11 cellular contexts compared by ENCODE assay signal in genomic region chr4:137310593-137311490, GRCh38.
A peak's percentile ranks its signal among the peaks of the same experiment; 100 is the strongest.
DNase-seq lines count a peak whose midpoint lies in the region; ATAC-seq and TF ChIP-seq lines count a peak whose summit lies in the region.
"Had no signal": no experiment of that assay in that cellular context is flagged by ENCODE, and none has a peak within 500 bp of the region (broad histone marks: within the 10 kb centered on the region; RNA-seq: fewer than 3 reads in every experiment).

No MANE protein-coding gene starts in this region.

- peak overlapping the region; percentile 7 for H3K4me2 ChIP-seq in hepatocyte

- intact Hi-C loops in Right ventricle myocardium superior (cut with DNase I), result no loop called here
- intact Hi-C loops in cardiac septum (cut with DNase I), result no loop called here

- no peaks in the 10 kb centered on the region for H3K79me2 ChIP-seq in hepatocyte

- H3K27ac ChIP-seq in hepatocyte (peak overlapping the region; percentile 20), caudate nucleus (ENCODE audit: low read depth, low read length) (no peak overlapping the region)

- H3K27me3 ChIP-seq in hepatocyte, result no peaks in the 10 kb centered on the region
- H3K27me3 ChIP-seq: BE2C had no signal

- DNase-seq in Right ventricle myocardium superior (no peak), cardiac septum (ENCODE audit: low spot score) (no peak), astrocyte of the hippocampus (ENCODE audit: low read depth, low spot score) (peak; percentile 53), hepatocyte (ENCODE audit: low spot score) (peak; percentile 6), caudate nucleus (lab: John Stamatoyannopoulos, UW) (no peak), NCI-H526 (lab: John Stamatoyannopoulos, UW) (no peak)
- DNase-seq in activated CD8-positive, alpha-beta memory T cell treated with anti-CD3 and anti-CD28 coated beads, Interleukin-2, amount 50 U/mL, for 4 hours, result no peak
- DNase-seq: BE2C, NCI-H524, T-helper 2 cell had no signal

- no peak for TF ChIP-seq CTCF in hepatocyte (IDR thresholded peaks at IDR 0.05; ENCODE audit: poor library complexity)

- no peaks in the 10 kb centered on the region for H3K36me3 ChIP-seq in hepatocyte (replicated peaks; ENCODE audit: insufficient read depth, low read depth)
- H3K36me3 ChIP-seq: BE2C had no signal

- no peaks in the 10 kb centered on the region for H3K9me3 ChIP-seq in hepatocyte (ENCODE audit: low read depth)
- H3K9me3 ChIP-seq: BE2C had no signal

- peak; percentile 79 for ATAC-seq in Right ventricle myocardium superior (ENCODE audit: poor library complexity)
- ATAC-seq in HG02840 (IDR thresholded peaks at IDR 0.05; ENCODE audit: low FRiP score, unreplicated experiment), result no peak

- no peaks in the 10 kb centered on the region for H4K20me1 ChIP-seq in hepatocyte (ENCODE audit: insufficient read depth, poor library complexity, severe bottlenecking)

- H3K9me2 ChIP-seq in hepatocyte (replicated peaks; ENCODE audit: insufficient read depth), result no peaks in the 10 kb centered on the region

- H3K4me3 ChIP-seq in hepatocyte, result no peak overlapping the region

- no peak overlapping the region for H2AFZ ChIP-seq in hepatocyte

- WGBS in hepatocyte (ENCODE audit: low lambda C conversion rate, missing lambda C conversion rate), result 54% methylated on average over 3 of the region's 3 CpGs

- H3K4me1 ChIP-seq in hepatocyte (ENCODE audit: insufficient read depth), result no peaks in the 10 kb centered on the region
- H3K4me1 ChIP-seq: BE2C had no signal

Comparison
In these comparisons a context has a peak if more than half of its experiments do, and no peak if none do; other contexts are left out.
1. DNase-seq: peak in astrocyte of the hippocampus (single experiment) and hepatocyte (single experiment); none in Right ventricle myocardium superior (single experiment), cardiac septum (single experiment), caudate nucleus (0 of 61), NCI-H526 (0 of 2) and activated CD8-positive, alpha-beta memory T cell treated with anti-CD3 and anti-CD28 coated beads, Interleukin-2, amount 50 U/mL, for 4 hours (single experiment).